Comparison of ENCODE assay signal across 32 cellular contexts in the genomic region with DNA sequence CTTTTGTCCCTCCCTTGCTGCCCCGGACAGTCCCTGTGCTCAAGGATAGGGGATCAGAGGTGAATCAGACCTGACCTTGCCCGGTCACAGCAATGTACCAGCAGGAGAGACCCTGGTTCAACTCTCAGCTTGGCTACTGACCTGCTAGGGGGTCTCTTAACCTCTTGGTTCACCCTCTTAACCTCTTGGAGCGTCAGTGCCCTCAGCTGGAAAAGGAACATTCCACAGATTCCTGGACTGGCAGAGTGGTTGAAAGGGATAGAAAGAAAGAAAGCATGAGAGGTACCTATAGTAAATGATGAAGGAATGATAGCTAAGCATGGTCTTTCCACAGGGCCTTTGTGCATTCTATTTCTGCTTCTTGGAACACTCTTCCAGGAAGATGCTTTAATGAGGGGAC. TPM values are rescaled to one million over a fixed set of nuclear protein-coding genes. Genes with fewer than 3 reads are reported as not detected.
"Had no signal": no experiment of that assay in that cellular context is flagged by ENCODE, and none has a peak within 500 bp of the region (broad histone marks: within the 10 kb centered on the region; RNA-seq: fewer than 3 reads in every experiment).

No MANE protein-coding gene starts in this region.

- H3K36me3 ChIP-seq: brain microvascular endothelial cell, esophagus muscularis mucosa, gastrocnemius medialis had no signal

- H3K4me3 ChIP-seq: esophagus muscularis mucosa, gastrocnemius medialis had no signal

- ATAC-seq: activated CD4-positive, alpha-beta T cell treated with anti-CD3 and anti-CD28 coated beads for 36 hours; activated CD8-positive, alpha-beta memory T cell treated with anti-CD3 and anti-CD28 coated beads, Interleukin-2, amount 10 ng/mL, durations not matched to agents 7 days and 5 days; activated CD8-positive, alpha-beta T cell treated with anti-CD3 and anti-CD28 coated beads, Interleukin-2, amount 10 ng/mL, durations not matched to agents 7 days and 5 days; activated T-cell treated with anti-CD3 and anti-CD28 coated beads, Interleukin-2, amount 50 U/mL, for 72 hours; effector memory CD8-positive, alpha-beta T cell; foreskin keratinocyte; gastrocnemius medialis; T-helper 17 cell had no signal

- H3K27ac ChIP-seq: brain microvascular endothelial cell, esophagus muscularis mucosa, foreskin keratinocyte, gastrocnemius medialis had no signal

- H3K27me3 ChIP-seq: brain microvascular endothelial cell had no signal

- H3K9me3 ChIP-seq: esophagus muscularis mucosa, gastrocnemius medialis had no signal

- DNase-seq: activated CD4-positive, alpha-beta memory T cell treated with anti-CD3 and anti-CD28 coated beads for 36 hours; activated CD4-positive, alpha-beta T cell treated with anti-CD3 and anti-CD28 coated beads for 36 hours; activated CD4-positive, alpha-beta T cell treated with anti-CD3 and anti-CD28 coated beads, Interleukin-2, amount 10 ng/mL, durations not matched to agents 24 days and 14 days; activated CD4-positive, CD25-positive, alpha-beta regulatory T cell; activated CD4-positive, CD25-positive, alpha-beta regulatory T cell treated with anti-CD3 and anti-CD28 coated beads, Interleukin-2, amount 50 U/mL, for 72 hours; activated CD8-positive, alpha-beta memory T cell treated with anti-CD3 and anti-CD28 coated beads, Interleukin-2, amount 10 ng/mL, durations not matched to agents 7 days and 5 days; activated CD8-positive, alpha-beta memory T cell treated with anti-CD3 and anti-CD28 coated beads, Interleukin-2, amount 50 U/mL, for 4 hours; activated CD8-positive, alpha-beta T cell treated with anti-CD3 and anti-CD28 coated beads, Interleukin-2, amount 10 ng/mL, durations not matched to agents 7 days and 5 days; activated gamma-delta T cell treated with Interleukin-2 at 50 U/mL for 16 hours; activated naive CD4-positive, alpha-beta T cell treated with anti-CD3 and anti-CD28 coated beads, Interleukin-2, amount 50 U/mL, for 16 hours; activated naive CD4-positive, alpha-beta T cell treated with Interleukin-2 at 50 U/mL for 16 hours; activated T-cell treated with anti-CD3 and anti-CD28 coated beads, Interleukin-2, amount 50 U/mL, for 1 hour; activated T-cell treated with anti-CD3 and anti-CD28 coated beads, Interleukin-2, amount 50 U/mL, for 72 hours; amniotic stem cell; anterior cingulate cortex; brain microvascular endothelial cell; caudate nucleus; cortex of kidney; dermis blood vessel endothelial cell; effector CD4-positive, alpha-beta T cell; effector memory CD8-positive, alpha-beta T cell; erythroblast; foreskin keratinocyte; gastrocnemius medialis; glutamatergic neuron; T-helper 1 cell; T-helper 17 cell; T1000 had no signal

- FAIRE-seq: astrocyte, bronchial epithelial cell, colon had no signal

- H3K4me1 ChIP-seq: foreskin keratinocyte had no signal

RNA-seq across cellular contexts. Expression of a gene that starts 25.2 kb away (rescaled TPM):
- total RNA-seq: bronchial epithelial cell had no signal
